In genomic region chr2:124649001-124649400, GRCh38 we compare ENCODE assay signal across 28 cellular contexts.
"Had no signal": no experiment of that assay in that cellular context is flagged by ENCODE, and none has a peak within 500 bp of the region (broad histone marks: within the 10 kb centered on the region; RNA-seq: fewer than 3 reads in every experiment).

No MANE protein-coding gene starts in this region.

- H3K27me3 Mint-ChIP-seq: central memory CD8-positive, alpha-beta T cell; dendritic cell treated with granulocyte-macrophage colony-stimulating factor and Interleukin-4, amounts not matched to agents 40 ng/mL and 50 ng/mL, for 4 days; naive thymus-derived CD8-positive, alpha-beta T cell; progenitor cell of endocrine pancreas; stimulated activated naive CD8-positive, alpha-beta T cell treated with anti-CD3 and anti-CD28 coated beads, Interleukin-15, amount 100 ng/mL, for 72 hours; type B pancreatic cell had no signal

- H3K27ac Mint-ChIP-seq: dendritic cell treated with granulocyte-macrophage colony-stimulating factor and Interleukin-4, amounts not matched to agents 40 ng/mL and 50 ng/mL, for 4 days; endodermal cell; immature natural killer cell; naive thymus-derived CD8-positive, alpha-beta T cell; progenitor cell of endocrine pancreas; stimulated activated naive CD8-positive, alpha-beta T cell treated with anti-CD3 and anti-CD28 coated beads, Interleukin-15, amount 100 ng/mL, for 72 hours; type B pancreatic cell had no signal

- H3K27me3 ChIP-seq: colonic mucosa, esophagus squamous epithelium, left lung, ovary, right atrium auricular region, thyroid gland had no signal

- H3K36me3 ChIP-seq: colonic mucosa, esophagus squamous epithelium, left lung, ovary, right atrium auricular region, thyroid gland had no signal

- H3K9me3 Mint-ChIP-seq: endodermal cell, type B pancreatic cell had no signal

- ATAC-seq: left lung; naive thymus-derived CD8-positive, alpha-beta T cell; sciatic nerve; stimulated activated naive CD8-positive, alpha-beta T cell treated with anti-CD3 and anti-CD28 coated beads, Interleukin-15, amount 100 ng/mL, for 72 hours had no signal

- H3K27ac ChIP-seq: colonic mucosa, epithelial cell of prostate, esophagus squamous epithelium, left lung, ovary, right atrium auricular region, thyroid gland had no signal

- H3K4me3 ChIP-seq: colonic mucosa, esophagus squamous epithelium, left lung, ovary, right atrium auricular region, smooth muscle cell, thyroid gland had no signal

- DNase-seq: colonic mucosa; effector CD8-positive, alpha-beta T cell; endodermal cell; esophagus squamous epithelium; foreskin melanocyte; hypothalamus; immature natural killer cell; islet precursor cell; left lung; mammary epithelial cell; naive thymus-derived CD8-positive, alpha-beta T cell; occipital lobe; ovary; stimulated activated CD4-positive, alpha-beta T cell treated with anti-CD3 and anti-CD28 coated beads, Interleukin-12 subunit alpha, Interleukin-12 subunit beta, amount 100 ng/mL, for 4 hours; stimulated activated CD4-positive, alpha-beta T cell treated with anti-CD3 and anti-CD28 coated beads, Interleukin-1b, Interleukin-23, amount 100 ng/mL, for 48 hours; stimulated activated CD4-positive, alpha-beta T cell treated with anti-CD3 and anti-CD28 coated beads, Interleukin-4, amount 100 ng/mL, for 1 hour; stimulated activated CD8-positive, alpha-beta memory T cell treated with anti-CD3 and anti-CD28 coated beads, Interleukin-4, amount 100 ng/mL, for 48 hours; stimulated activated naive CD4-positive, alpha-beta T cell; stimulated activated naive CD8-positive, alpha-beta T cell treated with anti-CD3 and anti-CD28 coated beads, Interleukin-15, amount 100 ng/mL, for 72 hours; thyroid gland had no signal

- H3K4me1 Mint-ChIP-seq: central memory CD8-positive, alpha-beta T cell; endodermal cell; immature natural killer cell; naive thymus-derived CD8-positive, alpha-beta T cell; stimulated activated naive CD8-positive, alpha-beta T cell treated with anti-CD3 and anti-CD28 coated beads, Interleukin-15, amount 100 ng/mL, for 72 hours had no signal

- H3K4me2 ChIP-seq: smooth muscle cell had no signal

- H3K36me3 Mint-ChIP-seq: immature natural killer cell; naive thymus-derived CD8-positive, alpha-beta T cell; type B pancreatic cell had no signal

- H3K4me1 ChIP-seq: colonic mucosa, esophagus squamous epithelium, left lung, right atrium auricular region, thyroid gland had no signal

- H3K4me3 Mint-ChIP-seq: central memory CD8-positive, alpha-beta T cell; dendritic cell treated with granulocyte-macrophage colony-stimulating factor and Interleukin-4, amounts not matched to agents 40 ng/mL and 50 ng/mL, for 4 days; endodermal cell; immature natural killer cell; naive thymus-derived CD8-positive, alpha-beta T cell; stimulated activated naive CD8-positive, alpha-beta T cell treated with anti-CD3 and anti-CD28 coated beads, Interleukin-15, amount 100 ng/mL, for 72 hours; type B pancreatic cell had no signal
